ENCODE assay signal across 12 cellular contexts in genomic region chr3:143808999-143809700, GRCh38. TPM values are rescaled to one million over a fixed set of nuclear protein-coding genes. Genes with fewer than 3 reads are reported as not detected.
DNase-seq lines count a peak whose midpoint lies in the region; TF ChIP-seq lines count a peak whose summit lies in the region.
"Had no signal": no experiment of that assay in that cellular context is flagged by ENCODE, and none has a peak within 500 bp of the region (broad histone marks: within the 10 kb centered on the region; RNA-seq: fewer than 3 reads in every experiment).

No MANE protein-coding gene starts in this region.

- no peaks in the 10 kb centered on the region for H3K79me2 ChIP-seq in hepatocyte

- no peaks in the 10 kb centered on the region for H3K27me3 ChIP-seq in hepatocyte
- H3K27me3 ChIP-seq in sigmoid colon, result no peaks in the 10 kb centered on the region
- H3K27me3 ChIP-seq: tibial nerve had no signal

- WGBS in hepatocyte (ENCODE audit: low lambda C conversion rate, missing lambda C conversion rate), result 62% methylated on average over 5 of the region's 5 CpGs
- 68 to 71% methylated on average over 5 of the region's 5 CpGs for WGBS in sigmoid colon, 2 donors

- H3K4me3 ChIP-seq in hepatocyte, result no peak overlapping the region
- no peak overlapping the region for H3K4me3 ChIP-seq in sigmoid colon
- H3K4me3 ChIP-seq: tibial nerve had no signal

- H4K20me1 ChIP-seq in hepatocyte (ENCODE audit: insufficient read depth, poor library complexity, severe bottlenecking), result no peaks in the 10 kb centered on the region

- TF ChIP-seq POLR2A in sigmoid colon (IDR thresholded peaks at IDR 0.05), result no peak

- no peaks in the 10 kb centered on the region for H3K9me2 ChIP-seq in hepatocyte (replicated peaks; ENCODE audit: insufficient read depth)
- H3K9me2 ChIP-seq: SK-N-SH had no signal

- intact Hi-C loops in sigmoid colon (cut with DNase I), result no loop called here

- peak; percentile 51 for DNase-seq in GM03348 (ENCODE audit: low spot score)
- DNase-seq in dedifferentiated amniotic fluid mesenchymal stem cell (ENCODE audit: extremely low spot score), result peak; percentile 52
- DNase-seq in hepatocyte (ENCODE audit: low spot score), result peak; percentile 10
- no peak for DNase-seq in sigmoid colon
- DNase-seq in activated effector memory CD4-positive, alpha-beta T cell treated with Interleukin-2 at 50 U/mL for 16 hours, result no peak
- DNase-seq in NCI-H187 treated with DMSO at 0.1 percent for 48 hours (lab: John Stamatoyannopoulos, UW), result no peak
- no peak for DNase-seq in EL
- no peak for DNase-seq in COLO668 (lab: John Stamatoyannopoulos, UW; ENCODE audit: unreplicated experiment)
- DNase-seq: activated CD4-positive, alpha-beta memory T cell treated with anti-CD3 and anti-CD28 coated beads, Interleukin-2, amount 10 ng/mL, durations not matched to agents 7 days and 5 days; DND-41; SK-N-SH had no signal

- no peak overlapping the region for H2AFZ ChIP-seq in hepatocyte

- peak overlapping the region; percentile 55 for H3K4me2 ChIP-seq in hepatocyte
- H3K4me2 ChIP-seq: SK-N-SH had no signal

- no peak for TF ChIP-seq EP300 in sigmoid colon (IDR thresholded peaks at IDR 0.05)

- H3K36me3 ChIP-seq in hepatocyte (replicated peaks; ENCODE audit: insufficient read depth, low read depth) (no peaks in the 10 kb centered on the region), sigmoid colon (no peaks in the 10 kb centered on the region)
- H3K36me3 ChIP-seq: tibial nerve had no signal

- H3K27ac ChIP-seq in hepatocyte (peak overlapping the region; percentile 65), sigmoid colon (peak overlapping the region in 3 of 4 donors; percentile 59 to 62 (median 62))

- TF ChIP-seq CTCF in hepatocyte (IDR thresholded peaks at IDR 0.05; ENCODE audit: poor library complexity) (no peak), sigmoid colon (IDR thresholded peaks at IDR 0.05) (no peak)

- H3K4me1 ChIP-seq in hepatocyte (ENCODE audit: insufficient read depth) (peaks cover 4% of the 10 kb centered on the region), sigmoid colon (peaks cover 0 to 31% (median 29%) of the 10 kb centered on the region in 4 donors)

- H3K9me3 ChIP-seq in hepatocyte (ENCODE audit: low read depth) (no peaks in the 10 kb centered on the region), sigmoid colon (no peaks in the 10 kb centered on the region)
- H3K9me3 ChIP-seq: SK-N-SH, tibial nerve had no signal

RNA-seq across cellular contexts. Expression of gene SLC9A9, which starts 39.1 kb away (rescaled TPM):
- total RNA-seq in hepatocyte, result 5.0 and 6.8 TPM in 2 replicates
- 2.2 and 4.3 TPM in 2 replicates for polyA plus RNA-seq in hepatocyte
- 10 to 100 TPM; 18.9 to 29.9 (median 25.2) TPM for total RNA-seq in sigmoid colon
- polyA plus RNA-seq in sigmoid colon, result 1 to 10 TPM; 2.4 to 7.1 (median 2.5) TPM

Comparison
In these comparisons a context has a peak if more than half of its experiments do, and no peak if none do; other contexts are left out.
1. DNase-seq: peak in GM03348 (single experiment), dedifferentiated amniotic fluid mesenchymal stem cell (single experiment) and hepatocyte (single experiment); none in sigmoid colon (single experiment), activated effector memory CD4-positive, alpha-beta T cell treated with Interleukin-2 at 50 U/mL for 16 hours (single experiment), NCI-H187 treated with DMSO at 0.1 percent for 48 hours (single experiment), EL (single experiment) and COLO668 (single experiment).